ENCODE assay signal across 17 cellular contexts in the genomic region with DNA sequence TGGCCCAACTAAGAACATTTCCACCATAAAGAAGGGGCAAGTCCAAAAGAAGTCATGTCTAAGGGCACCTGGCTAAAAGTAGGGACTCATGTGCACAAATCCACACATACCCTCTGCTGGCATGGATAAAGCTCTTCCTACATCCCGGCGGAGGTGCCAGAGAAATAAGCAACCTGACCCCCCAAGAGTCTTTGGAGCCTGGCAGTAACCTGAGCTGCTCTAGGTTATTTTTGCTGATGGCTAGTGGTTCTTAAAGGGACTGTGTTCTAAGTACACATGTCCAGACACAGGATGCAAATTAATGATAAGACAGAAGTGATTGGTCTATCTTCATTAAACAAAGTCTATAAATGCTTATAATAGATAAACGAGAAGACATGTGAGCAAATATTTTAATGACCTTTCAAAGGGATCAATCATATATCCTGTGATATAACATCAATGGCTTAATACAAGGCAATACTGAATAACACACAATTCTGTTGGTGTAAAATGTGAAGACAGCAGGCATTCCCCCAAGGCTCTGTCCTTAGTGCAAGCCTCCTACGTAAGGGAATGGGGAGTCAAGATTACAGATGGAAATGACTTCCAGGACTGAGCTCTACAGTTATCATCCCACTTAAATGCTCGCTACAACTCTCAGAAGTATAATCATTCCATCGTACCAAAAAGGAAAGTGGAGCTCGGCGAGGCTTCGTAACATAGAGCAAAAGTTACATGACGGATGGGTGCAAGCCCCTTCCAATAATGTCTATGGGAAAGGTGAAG. TPM values are rescaled to one million over a fixed set of nuclear protein-coding genes. Genes with fewer than 3 reads are reported as not detected.
A peak's percentile ranks its signal among the peaks of the same experiment; 100 is the strongest.
DNase-seq lines count a peak whose midpoint lies in the region; ATAC-seq and TF ChIP-seq lines count a peak whose summit lies in the region.
"Had no signal": no experiment of that assay in that cellular context is flagged by ENCODE, and none has a peak within 500 bp of the region (broad histone marks: within the 10 kb centered on the region; RNA-seq: fewer than 3 reads in every experiment).

No MANE protein-coding gene starts in this region.

- no peaks in the 10 kb centered on the region for H3K27me3 Mint-ChIP-seq in activated CD4-positive, alpha-beta T cell treated with anti-CD3 and anti-CD28 coated beads for 36 hours
- no peaks in the 10 kb centered on the region for H3K27me3 Mint-ChIP-seq in CD4-positive, alpha-beta T cell
- H3K27me3 Mint-ChIP-seq in T-helper 17 cell: no peaks in the 10 kb centered on the region
- no peaks in the 10 kb centered on the region for H3K27me3 Mint-ChIP-seq in naive thymus-derived CD4-positive, alpha-beta T cell

- CTCF ChIA-PET in activated CD4-positive, alpha-beta T cell treated with anti-CD3 and anti-CD28 coated beads for 36 hours (lab: Charles Lee): interaction anchor here (0.8 to 1.0 kb wide), 2 partner anchors 20 to 755 kb away, joined by 3 read pairs; no protein-coding TSS in a partner anchor
- CTCF ChIA-PET in CD4-positive, alpha-beta T cell (lab: Charles Lee): no interaction called here
- CTCF ChIA-PET in naive thymus-derived CD4-positive, alpha-beta T cell (lab: Charles Lee): interaction anchor here (0.9 kb wide), 1 partner anchor 16 kb away, joined by 3 read pairs; no protein-coding TSS in a partner anchor

- intact Hi-C loops in activated CD4-positive, alpha-beta T cell treated with anti-CD3 and anti-CD28 coated beads for 36 hours (cut with DNase I, micrococcal nuclease): no loop called here
- intact Hi-C loops in CD4-positive, alpha-beta T cell (cut with DNase I, micrococcal nuclease): no loop called here
- intact Hi-C loops in naive thymus-derived CD4-positive, alpha-beta T cell (cut with micrococcal nuclease): loop anchor here in 1 of 2 donors (1.0 kb wide), 1 partner anchor 8 kb away; no protein-coding TSS in a partner anchor
- intact Hi-C loops in mucosa of descending colon (cut with DNase I, micrococcal nuclease) (no loop called here), left colon (cut with DNase I, micrococcal nuclease) (no loop called here)

- no peaks in the 10 kb centered on the region for H3K27me3 ChIP-seq in CD4-positive, alpha-beta T cell (ENCODE audit: control insufficient read depth, insufficient read depth, low read length)
- H3K27me3 ChIP-seq in naive thymus-derived CD4-positive, alpha-beta T cell (ENCODE audit: control insufficient read depth in 2 of 2, insufficient read depth in 2 of 2, low read length in 2 of 2): no peaks in the 10 kb centered on the region
- H3K27me3 ChIP-seq: transverse colon had no signal

- DNase-seq in activated CD4-positive, alpha-beta T cell treated with anti-CD3 and anti-CD28 coated beads for 36 hours: no peak
- DNase-seq in activated CD4-positive, alpha-beta T cell treated with anti-CD3 and anti-CD28 coated beads for 1 hour: no peak
- DNase-seq in CD4-positive, alpha-beta T cell: no peak
- DNase-seq in T-helper 17 cell (no peak), mucosa of descending colon (no peak), T-helper 2 cell (no peak), left colon (no peak)
- DNase-seq in naive thymus-derived CD4-positive, alpha-beta T cell: no peak
- DNase-seq: activated CD4-positive, alpha-beta T cell treated with anti-CD3 and anti-CD28 coated beads for 4 hours; erythroblast; Kasumi-1; MV-4-11; NCI-H146; NCI-H2171 treated with DMSO at 0.1 percent for 48 hours; NCI-H524; transverse colon had no signal

- H3K4me3 ChIP-seq in naive thymus-derived CD4-positive, alpha-beta T cell (ENCODE audit: low read length): no peak overlapping the region
- H3K4me3 ChIP-seq in mucosa of descending colon: no peak overlapping the region
- H3K4me3 ChIP-seq: transverse colon had no signal

- no peak for TF ChIP-seq CTCF in CD4-positive, alpha-beta T cell (IDR thresholded peaks at IDR 0.05)
- no peak for TF ChIP-seq CTCF in mucosa of descending colon (IDR thresholded peaks at IDR 0.05)

- H3K4me1 Mint-ChIP-seq in activated CD4-positive, alpha-beta T cell treated with anti-CD3 and anti-CD28 coated beads for 36 hours: peaks cover 71% of the 10 kb centered on the region
- peaks cover 62% of the 10 kb centered on the region for H3K4me1 Mint-ChIP-seq in CD4-positive, alpha-beta T cell (ENCODE audit: low read depth)
- H3K4me1 Mint-ChIP-seq in T-helper 17 cell: peaks cover 50% of the 10 kb centered on the region
- H3K4me1 Mint-ChIP-seq in naive thymus-derived CD4-positive, alpha-beta T cell: peaks cover 28 to 74% (median 62%) of the 10 kb centered on the region in 7 donors

- H3K27ac ChIP-seq in CD4-positive, alpha-beta T cell (ENCODE audit: low read depth, low read length): no peak overlapping the region
- no peak overlapping the region for H3K27ac ChIP-seq in naive thymus-derived CD4-positive, alpha-beta T cell (ENCODE audit: low read depth, low read length)
- H3K27ac ChIP-seq: transverse colon had no signal

- peaks cover 4% of the 10 kb centered on the region for H3K9me3 Mint-ChIP-seq in activated CD4-positive, alpha-beta T cell treated with anti-CD3 and anti-CD28 coated beads for 36 hours (ENCODE audit: low read depth)
- no peaks in the 10 kb centered on the region for H3K9me3 Mint-ChIP-seq in CD4-positive, alpha-beta T cell
- H3K9me3 Mint-ChIP-seq in naive thymus-derived CD4-positive, alpha-beta T cell: no peaks in the 10 kb centered on the region
- H3K9me3 Mint-ChIP-seq: activated T-helper 1 cell treated with anti-CD3 and anti-CD28 coated beads, Interleukin-12 subunit alpha, Interleukin-12 subunit beta, Interleukin-2, Interleukin-4 antibody, amounts not matched to agents 30 ng/mL and 10 ng/mL and 1 ng/mL, durations not matched to agents 14 hours and 24 hours and 36 hours had no signal

- peaks cover 32% of the 10 kb centered on the region for H3K36me3 Mint-ChIP-seq in activated CD4-positive, alpha-beta T cell treated with anti-CD3 and anti-CD28 coated beads for 36 hours (ENCODE audit: low read depth)
- H3K36me3 Mint-ChIP-seq in CD4-positive, alpha-beta T cell (ENCODE audit: low read depth): peaks cover 33% of the 10 kb centered on the region
- peaks cover 4% of the 10 kb centered on the region for H3K36me3 Mint-ChIP-seq in T-helper 17 cell (ENCODE audit: low read depth)
- peaks cover 4 to 23% (median 13%) of the 10 kb centered on the region in 5 donors for H3K36me3 Mint-ChIP-seq in naive thymus-derived CD4-positive, alpha-beta T cell

- H3K4me1 ChIP-seq in naive thymus-derived CD4-positive, alpha-beta T cell (ENCODE audit: control insufficient read depth in 2 of 2, insufficient read depth in 2 of 2, low read length in 2 of 2): peaks cover 5 to 45% of the 10 kb centered on the region in 2 donors
- no peaks in the 10 kb centered on the region for H3K4me1 ChIP-seq in mucosa of descending colon (ENCODE audit: low read depth)
- H3K4me1 ChIP-seq: transverse colon had no signal

- no peak for ATAC-seq in activated CD4-positive, alpha-beta T cell treated with anti-CD3 and anti-CD28 coated beads for 36 hours
- no peak for ATAC-seq in CD4-positive, alpha-beta T cell (ENCODE audit: poor library complexity)
- ATAC-seq in T-helper 17 cell (no peak), mucosa of descending colon (no peak), left colon (no peak)
- no peak for ATAC-seq in naive thymus-derived CD4-positive, alpha-beta T cell

- POLR2A ChIA-PET in activated CD4-positive, alpha-beta T cell treated with anti-CD3 and anti-CD28 coated beads for 36 hours (lab: Charles Lee): no interaction called here
- POLR2A ChIA-PET in CD4-positive, alpha-beta T cell (lab: Charles Lee): interaction anchor here (1.0 to 3.6 kb wide), 4 partner anchors 10 to 35 kb away, joined by 3 to 20 read pairs (median 4); no protein-coding TSS in a partner anchor
- POLR2A ChIA-PET in naive thymus-derived CD4-positive, alpha-beta T cell (lab: Charles Lee): interaction anchor here (0.6 to 2.0 kb wide), 5 partner anchors 13 to 135 kb away, joined by 3 to 9 read pairs (median 4); no protein-coding TSS in a partner anchor

- H3K36me3 ChIP-seq in naive thymus-derived CD4-positive, alpha-beta T cell (ENCODE audit: control insufficient read depth in 2 of 3, insufficient read depth in 3 of 3, low read length in 3 of 3): no peaks in the 10 kb centered on the region
- no peaks in the 10 kb centered on the region for H3K36me3 ChIP-seq in mucosa of descending colon (ENCODE audit: low read depth)
- H3K36me3 ChIP-seq: transverse colon had no signal

- H3K9me3 ChIP-seq in CD4-positive, alpha-beta T cell (ENCODE audit: control insufficient read depth, low read length): no peaks in the 10 kb centered on the region
- H3K9me3 ChIP-seq in T-helper 17 cell (ENCODE audit: control insufficient read depth, low read length, poor library complexity, severe bottlenecking): no peaks in the 10 kb centered on the region
- H3K9me3 ChIP-seq in naive thymus-derived CD4-positive, alpha-beta T cell (ENCODE audit: control insufficient read depth in 2 of 3, low read length in 3 of 3): no peaks in the 10 kb centered on the region
- H3K9me3 ChIP-seq in mucosa of descending colon: no peaks in the 10 kb centered on the region
- H3K9me3 ChIP-seq: transverse colon had no signal

- no peak overlapping the region for H3K4me3 Mint-ChIP-seq in activated CD4-positive, alpha-beta T cell treated with anti-CD3 and anti-CD28 coated beads for 36 hours
- peak overlapping the region; percentile 22 for H3K4me3 Mint-ChIP-seq in CD4-positive, alpha-beta T cell
- peak overlapping the region; percentile 36 for H3K4me3 Mint-ChIP-seq in T-helper 17 cell
- peak overlapping the region in 6 of 10 donors; percentile 14 to 61 (median 46) for H3K4me3 Mint-ChIP-seq in naive thymus-derived CD4-positive, alpha-beta T cell
- H3K4me3 Mint-ChIP-seq: activated T-helper 1 cell treated with anti-CD3 and anti-CD28 coated beads, Interleukin-12 subunit alpha, Interleukin-12 subunit beta, Interleukin-2, Interleukin-4 antibody, amounts not matched to agents 30 ng/mL and 10 ng/mL and 1 ng/mL, durations not matched to agents 14 hours and 24 hours and 36 hours had no signal

- peak overlapping the region; percentile 65 for H3K27ac Mint-ChIP-seq in activated CD4-positive, alpha-beta T cell treated with anti-CD3 and anti-CD28 coated beads for 36 hours
- peak overlapping the region; percentile 45 for H3K27ac Mint-ChIP-seq in CD4-positive, alpha-beta T cell
- peak overlapping the region; percentile 99 for H3K27ac Mint-ChIP-seq in T-helper 17 cell
- peak overlapping the region in 6 of 9 donors; percentile 60 to 87 (median 78) for H3K27ac Mint-ChIP-seq in naive thymus-derived CD4-positive, alpha-beta T cell
- H3K27ac Mint-ChIP-seq: activated T-helper 1 cell treated with anti-CD3 and anti-CD28 coated beads, Interleukin-12 subunit alpha, Interleukin-12 subunit beta, Interleukin-2, Interleukin-4 antibody, amounts not matched to agents 30 ng/mL and 10 ng/mL and 1 ng/mL, durations not matched to agents 14 hours and 24 hours and 36 hours had no signal

RNA-seq across cellular contexts. Expression of gene HIVEP2, which starts 52.5 kb away (rescaled TPM):
- 10 to 100 TPM; 30.7 to 33.6 TPM for total RNA-seq in activated CD4-positive, alpha-beta T cell treated with anti-CD3 and anti-CD28 coated beads for 36 hours
- total RNA-seq in CD4-positive, alpha-beta T cell: 10 to 100 TPM; 48.4 to 48.6 TPM
- 10 to 100 TPM; 73.6 to 78.6 TPM for total RNA-seq in T-helper 17 cell
- 10 to 100 TPM; 26.8 to 92.1 (median 58.9) TPM for total RNA-seq in naive thymus-derived CD4-positive, alpha-beta T cell
- 10 to 100 TPM; 12.2 to 29.0 TPM for polyA plus RNA-seq in naive thymus-derived CD4-positive, alpha-beta T cell
- total RNA-seq in mucosa of descending colon: 10 to 100 TPM in 2 of 3 donors, 1 to 10 TPM in 1; 7.8 to 17.7 (median 11.3) TPM
- total RNA-seq in left colon: 10 to 100 TPM in 1 of 2 donors, 1 to 10 TPM in 1; 9.2 to 10.1 TPM

Comparison
In these comparisons a context has a peak if more than half of its experiments do, and no peak if none do; other contexts are left out.
1. H3K27ac Mint-ChIP-seq: peak in every context shown above with its lines; median percentile 99 in T-helper 17 cell; 78 in naive thymus-derived CD4-positive, alpha-beta T cell; 65 in activated CD4-positive, alpha-beta T cell treated with anti-CD3 and anti-CD28 coated beads for 36 hours; 45 in CD4-positive, alpha-beta T cell.